In the genomic region with DNA sequence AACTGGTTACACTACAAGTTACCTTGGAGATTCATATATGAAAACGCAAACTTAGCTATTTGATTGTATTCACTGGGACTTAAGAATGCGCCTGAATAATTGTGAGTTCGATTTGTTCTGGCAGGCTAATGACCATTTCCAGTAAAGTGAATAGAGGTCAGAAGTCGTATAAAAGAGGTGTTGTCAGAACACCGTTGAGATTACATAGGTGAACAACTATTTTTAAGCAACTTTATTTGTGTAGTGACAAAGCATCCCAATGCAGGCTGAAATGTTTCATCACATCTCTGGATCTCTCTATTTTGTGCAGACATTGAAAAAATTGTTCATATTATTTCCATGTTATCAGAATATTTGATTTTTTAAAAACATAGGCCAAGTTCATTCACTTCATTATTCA, we compare ENCODE assay signal across 28 cellular contexts.
"Had no signal": no experiment of that assay in that cellular context is flagged by ENCODE, and none has a peak within 500 bp of the region (broad histone marks: within the 10 kb centered on the region; RNA-seq: fewer than 3 reads in every experiment).

No MANE protein-coding gene starts in this region.

- DNase-seq: colonic mucosa; cortex of kidney; dermis blood vessel endothelial cell; dorsolateral prefrontal cortex; effector CD4-positive, alpha-beta T cell; effector CD8-positive, alpha-beta T cell; effector memory CD4-positive, alpha-beta T cell; effector memory CD8-positive, alpha-beta T cell; endodermal cell; erythroblast; esophagus squamous epithelium; foreskin fibroblast; foreskin keratinocyte; foreskin melanocyte; gastrocnemius medialis; glutamatergic neuron; head of caudate nucleus; heart left ventricle; heart right ventricle had no signal

- H3K9me3 ChIP-seq: colonic mucosa, esophagus muscularis mucosa, esophagus squamous epithelium, gastrocnemius medialis, gastroesophageal sphincter, heart left ventricle, heart right ventricle had no signal

- ATAC-seq: effector memory CD8-positive, alpha-beta T cell; esophagus mucosa; foreskin keratinocyte; gastrocnemius medialis; gastroesophageal sphincter; heart left ventricle; heart right ventricle had no signal

- H3K4me1 ChIP-seq: colonic mucosa, esophagus muscularis mucosa, foreskin keratinocyte, gastrocnemius medialis, gastroesophageal sphincter, heart left ventricle, heart right ventricle had no signal

- H3K36me3 ChIP-seq: colonic mucosa, esophagus muscularis mucosa, gastrocnemius medialis, gastroesophageal sphincter, heart left ventricle, heart right ventricle had no signal

- H3K27me3 ChIP-seq: colonic mucosa, dorsolateral prefrontal cortex, esophagus muscularis mucosa, esophagus squamous epithelium, foreskin keratinocyte, gastrocnemius medialis, gastroesophageal sphincter, heart left ventricle, heart right ventricle had no signal

- FAIRE-seq: colon, endometrium, endothelial cell of umbilical vein, frontal cortex had no signal

- H3K27ac ChIP-seq: colonic mucosa, coronary artery, dorsolateral prefrontal cortex, epithelial cell of prostate, esophagus muscularis mucosa, esophagus squamous epithelium, foreskin keratinocyte, gastrocnemius medialis, gastroesophageal sphincter, heart left ventricle, heart right ventricle had no signal

- H3K4me3 ChIP-seq: colonic mucosa, coronary artery, dorsolateral prefrontal cortex, esophagus muscularis mucosa, esophagus squamous epithelium, gastrocnemius medialis, gastroesophageal sphincter, heart left ventricle, heart right ventricle had no signal
